Comparison of ENCODE assay signal across 15 cellular contexts in genomic region chr2:218755567-218756404, GRCh38. TPM values are rescaled to one million over a fixed set of nuclear protein-coding genes. Genes with fewer than 3 reads are reported as not detected.
DNase-seq lines count a peak whose midpoint lies in the region; ATAC-seq and TF ChIP-seq lines count a peak whose summit lies in the region.
"Had no signal": no experiment of that assay in that cellular context is flagged by ENCODE, and none has a peak within 500 bp of the region (broad histone marks: within the 10 kb centered on the region; RNA-seq: fewer than 3 reads in every experiment).

No MANE protein-coding gene starts in this region.

- TF ChIP-seq POLR2A in right lobe of liver (IDR thresholded peaks at IDR 0.05) = peak; percentile 62

- H3K27me3 Mint-ChIP-seq in endodermal cell (ENCODE audit: insufficient read depth) = no peaks in the 10 kb centered on the region

- whole genome bisulfite sequencing in endodermal cell (ENCODE audit: insufficient coverage in 1 of 2, insufficient read length in 1 of 2), 2 experiments = 90 to 96% methylated on average over 8 to 10 of the region's 10 CpGs
- WGBS in right lobe of liver (ENCODE audit: insufficient coverage, low coverage, low lambda C conversion rate, missing lambda C conversion rate) = 27% methylated on average over 10 of the region's 10 CpGs

- peaks cover 58% of the 10 kb centered on the region for H3K36me3 Mint-ChIP-seq in endodermal cell (ENCODE audit: low read depth)

- no peaks in the 10 kb centered on the region for H3K4me1 Mint-ChIP-seq in endodermal cell

- H3K27ac Mint-ChIP-seq in endodermal cell = no peak overlapping the region
- H3K27ac Mint-ChIP-seq: CD8-positive, alpha-beta T cell had no signal

- DNase-seq in HuH-7.5 (ENCODE audit: low spot score) (peak; percentile 48), endodermal cell (peak; percentile 27), right lobe of liver (peak; percentile 63 to 91 (median 82)), thoracic aorta (ENCODE audit: low spot score) (no peak), HT-29 (ENCODE audit: low spot score) (no peak), NCI-H226 (no peak)
- DNase-seq: CD8-positive, alpha-beta T cell; COR-L47; DND-41; GDM1 had no signal

- TF ChIP-seq CTCF in endodermal cell (conservative IDR thresholded peaks at IDR 0.05) (no peak), right lobe of liver (IDR thresholded peaks at IDR 0.05) (no peak), thoracic aorta (IDR thresholded peaks at IDR 0.05) (no peak)

- H3K9me3 ChIP-seq in endodermal cell (ENCODE audit: control insufficient read depth, low read length) = no peaks in the 10 kb centered on the region
- H3K9me3 ChIP-seq in right lobe of liver = no peaks in the 10 kb centered on the region
- no peaks in the 10 kb centered on the region for H3K9me3 ChIP-seq in thoracic aorta
- H3K9me3 ChIP-seq: A549 had no signal

- intact Hi-C loops in right lobe of liver (cut with DNase I) = no loop called here

- H3K27me3 ChIP-seq in endodermal cell (ENCODE audit: control insufficient read depth, insufficient read depth, low read length, poor library complexity, severe bottlenecking) (no peaks in the 10 kb centered on the region), right lobe of liver (no peaks in the 10 kb centered on the region), thoracic aorta (replicated peaks; ENCODE audit: insufficient read depth) (no peaks in the 10 kb centered on the region)

- no peak overlapping the region for H3K4me3 Mint-ChIP-seq in endodermal cell
- H3K4me3 Mint-ChIP-seq: CD8-positive, alpha-beta T cell had no signal

- H3K4me1 ChIP-seq in endodermal cell (ENCODE audit: control insufficient read depth, insufficient read depth, low read length) (no peaks in the 10 kb centered on the region), right lobe of liver (peaks cover 0 to 63% (median 19%) of the 10 kb centered on the region in 4 donors), thoracic aorta (ENCODE audit: control insufficient read depth in 1 of 2, low read depth in 2 of 2) (peaks cover 10 to 25% of the 10 kb centered on the region in 2 donors)
- H3K4me1 ChIP-seq: A549 had no signal

- peaks cover 62% of the 10 kb centered on the region for H3K36me3 ChIP-seq in endodermal cell (ENCODE audit: control insufficient read depth, insufficient read depth, low read length)
- peaks cover 0 to 11% (median 1%) of the 10 kb centered on the region in 4 donors for H3K36me3 ChIP-seq in right lobe of liver
- peaks cover 8% of the 10 kb centered on the region for H3K36me3 ChIP-seq in thoracic aorta

- H3K9ac ChIP-seq in endodermal cell (ENCODE audit: extremely low read depth, low read length, poor library complexity, severe bottlenecking) = no peak overlapping the region

- H3K9me3 Mint-ChIP-seq in endodermal cell = no peaks in the 10 kb centered on the region
- H3K9me3 Mint-ChIP-seq: CD8-positive, alpha-beta T cell had no signal

- H3K4me3 ChIP-seq in endodermal cell (ENCODE audit: low read length) (no peak overlapping the region), right lobe of liver (peak overlapping the region in 2 of 3 donors; percentile 24 to 27), thoracic aorta (no peak overlapping the region)
- H3K4me3 ChIP-seq: A549 had no signal

- no peak overlapping the region for H3K27ac ChIP-seq in endodermal cell (ENCODE audit: low read depth, low read length)
- peak overlapping the region; percentile 51 to 92 (median 88) for H3K27ac ChIP-seq in right lobe of liver
- H3K27ac ChIP-seq in thoracic aorta = peak overlapping the region; percentile 72 to 77
- H3K27ac ChIP-seq: A549, HL-60 had no signal

- ATAC-seq in right lobe of liver (peak; percentile 79 to 91 (median 85)), thoracic aorta (ENCODE audit: insufficient number of reproducible peaks, low FRiP score, low read depth) (no peak), GM18511 (IDR thresholded peaks at IDR 0.05; ENCODE audit: unreplicated experiment) (no peak), HG03378 (IDR thresholded peaks at IDR 0.05; ENCODE audit: unreplicated experiment) (no peak)
- ATAC-seq: A549; CD8-positive, alpha-beta T cell; HCT116 had no signal

RNA-seq across cellular contexts. Expression of gene CYP27A1, which starts 26.2 kb away (rescaled TPM):
- total RNA-seq in endodermal cell (10 to 100 TPM; 32.8 to 53.7 TPM), right lobe of liver (100 to 1,000 TPM; 209 to 463 (median 238) TPM), thoracic aorta (10 to 100 TPM; 31.6 to 37.8 TPM)
- polyA plus RNA-seq in endodermal cell (2013, experiment 1 of 2) = 14.5 TPM
- polyA plus RNA-seq in endodermal cell (2013, experiment 2 of 2) = 14.4 TPM
- 1.4 and 2.4 TPM in 2 replicates for total RNA-seq in HT-29 (2014; rRNA removed; shearing (Covaris generic))
- total RNA-seq: CD8-positive, alpha-beta T cell had no signal

RNA-seq across cellular contexts. Expression of gene TTLL4, which starts 45.2 kb away (rescaled TPM):
- 10 to 100 TPM; 96.5 to 99.0 TPM for total RNA-seq in endodermal cell
- polyA plus RNA-seq in endodermal cell (2013, experiment 1 of 2) = 67.7 TPM
- polyA plus RNA-seq in endodermal cell (2013, experiment 2 of 2) = 57.3 TPM
- 10 to 100 TPM in 4 of 6 experiments, 1 to 10 TPM in 2; 8.2 to 14.8 (median 11.6) TPM for total RNA-seq in right lobe of liver
- 10 to 100 TPM; 10.8 to 24.1 TPM for total RNA-seq in thoracic aorta
- total RNA-seq in HT-29 (2014; rRNA removed; shearing (Covaris generic)) = 22.8 and 33.3 TPM in 2 replicates

Comparison
In these comparisons a context has a peak if more than half of its experiments do, and no peak if none do; other contexts are left out.
1. DNase-seq: peak in HuH-7.5 (single experiment), endodermal cell (single experiment) and right lobe of liver (3 of 3); none in thoracic aorta (single experiment), HT-29 (single experiment) and NCI-H226 (single experiment).
2. H3K4me3 ChIP-seq: peak in right lobe of liver (2 of 3); none in endodermal cell (single experiment) and thoracic aorta (single experiment).
3. ATAC-seq: peak in right lobe of liver (4 of 4); none in thoracic aorta (single experiment), GM18511 (single experiment) and HG03378 (single experiment).